ENCODE assay signal across 16 cellular contexts in genomic region chr9:89670806-89671434, GRCh38.
"Had no signal": no experiment of that assay in that cellular context is flagged by ENCODE, and none has a peak within 500 bp of the region (broad histone marks: within the 10 kb centered on the region; RNA-seq: fewer than 3 reads in every experiment).

No MANE protein-coding gene starts in this region.

- H3K36me3 ChIP-seq: right atrium auricular region, SJCRH30, suprapubic skin had no signal

- H3K9me3 Mint-ChIP-seq: activated CD8-positive, alpha-beta T cell treated with anti-CD3 and anti-CD28 coated beads for 36 hours had no signal

- H3K4me3 Mint-ChIP-seq: activated CD4-positive, alpha-beta T cell treated with anti-CD3 and anti-CD28 coated beads for 36 hours; activated CD8-positive, alpha-beta T cell treated with anti-CD3 and anti-CD28 coated beads for 36 hours; activated naive CD4-positive, alpha-beta T cell treated with anti-CD3 and anti-CD28 coated beads for 36 hours; activated T-helper 17 cell treated with anti-CD3 and anti-CD28 coated beads, Interleukin-2, amount 50 U/mL, for 72 hours had no signal

- H3K27ac ChIP-seq: epithelial cell of prostate, parathyroid adenoma, right atrium auricular region, SJCRH30, suprapubic skin had no signal

- H3K27me3 ChIP-seq: right atrium auricular region, SJCRH30, suprapubic skin had no signal

- H3K4me3 ChIP-seq: right atrium auricular region, SJCRH30, smooth muscle cell, suprapubic skin had no signal

- ATAC-seq: activated CD4-positive, alpha-beta T cell treated with anti-CD3 and anti-CD28 coated beads for 36 hours; activated CD8-positive, alpha-beta T cell treated with anti-CD3 and anti-CD28 coated beads for 36 hours; activated T-helper 17 cell treated with anti-CD3 and anti-CD28 coated beads, Interleukin-2, amount 50 U/mL, for 72 hours had no signal

- H3K27me3 Mint-ChIP-seq: activated CD4-positive, alpha-beta T cell treated with anti-CD3 and anti-CD28 coated beads for 36 hours; activated CD8-positive, alpha-beta T cell treated with anti-CD3 and anti-CD28 coated beads for 36 hours; activated T-helper 17 cell treated with anti-CD3 and anti-CD28 coated beads, Interleukin-2, amount 50 U/mL, for 72 hours had no signal

- DNase-seq: activated CD4-positive, alpha-beta T cell treated with anti-CD3 and anti-CD28 coated beads for 36 hours; activated CD8-positive, alpha-beta T cell treated with anti-CD3 and anti-CD28 coated beads for 36 hours; activated naive CD4-positive, alpha-beta T cell treated with anti-CD3 and anti-CD28 coated beads for 36 hours; central memory CD4-positive, alpha-beta T cell; effector memory CD4-positive, alpha-beta T cell; hippocampal formation; mammary epithelial cell; SJCRH30; stimulated activated naive CD4-positive, alpha-beta T cell treated with Interleukin-2 at 50 U/mL for 16 hours; T1000 had no signal

- H3K9me3 ChIP-seq: right atrium auricular region, SJCRH30, suprapubic skin had no signal

- H3K27ac Mint-ChIP-seq: activated CD4-positive, alpha-beta T cell treated with anti-CD3 and anti-CD28 coated beads for 36 hours; activated CD8-positive, alpha-beta T cell treated with anti-CD3 and anti-CD28 coated beads for 36 hours; activated naive CD4-positive, alpha-beta T cell treated with anti-CD3 and anti-CD28 coated beads for 36 hours; activated T-helper 17 cell treated with anti-CD3 and anti-CD28 coated beads, Interleukin-2, amount 50 U/mL, for 72 hours had no signal
